Comparison of ENCODE assay signal across 8 cellular contexts in genomic region chr1:161399257-161399998, GRCh38. TPM values are rescaled to one million over a fixed set of nuclear protein-coding genes. Genes with fewer than 3 reads are reported as not detected.
DNase-seq lines count a peak whose midpoint lies in the region; ATAC-seq and TF ChIP-seq lines count a peak whose summit lies in the region.

No MANE protein-coding gene starts in this region.

- TF ChIP-seq CTCF in GM12874 (IDR thresholded peaks at IDR 0.05; ENCODE audit: insufficient read depth, low read depth, low read length): peak; percentile 79
- peak; percentile 40 to 79 (median 54) for TF ChIP-seq CTCF in transverse colon (IDR thresholded peaks at IDR 0.05)

- peaks cover 11% of the 10 kb centered on the region for H3K79me1 ChIP-seq in trophoblast cell (ENCODE audit: low read length)

- WGBS in trophoblast cell (ENCODE audit: extremely low coverage, insufficient coverage, insufficient read length): no CpG with 5 or more reads among the region's 53 CpGs
- 0% methylated on average over 2 to 52 of the region's 53 CpGs for WGBS in transverse colon (ENCODE audit: low coverage in 1 of 2), 2 donors

- peak overlapping the region; percentile 92 for H3K4me3 ChIP-seq in adipocyte (ENCODE audit: low read length)
- peak overlapping the region; percentile 79 for H3K4me3 ChIP-seq in trophoblast cell (ENCODE audit: low read depth, low read length)
- H3K4me3 ChIP-seq in transverse colon: peak overlapping the region; percentile 49 to 92 (median 77)

- ATAC-seq in HG02759 (IDR thresholded peaks at IDR 0.05; ENCODE audit: unreplicated experiment): peak; percentile 76

- no peak overlapping the region for H2BK12ac ChIP-seq in trophoblast cell (ENCODE audit: low read length)

- TF ChIP-seq EP300 in transverse colon (IDR thresholded peaks at IDR 0.05; ENCODE audit: low read depth): no peak

- H2BK120ac ChIP-seq in trophoblast cell (ENCODE audit: insufficient read depth, low read length, poor library complexity): peak overlapping the region; percentile 91

- H3K27ac ChIP-seq in trophoblast cell (ENCODE audit: low read depth, low read length) (peak overlapping the region; percentile 96), transverse colon (peak overlapping the region; percentile 98 to 100 (median 100))

- H3K27me3 ChIP-seq in adipocyte (replicated peaks; ENCODE audit: control insufficient read depth, insufficient read depth, low read length) (no peaks in the 10 kb centered on the region), trophoblast cell (ENCODE audit: insufficient read depth, low read length) (no peaks in the 10 kb centered on the region), transverse colon (no peaks in the 10 kb centered on the region)

- no peak overlapping the region for H3K23ac ChIP-seq in trophoblast cell (ENCODE audit: low read length)

- H3K36me3 ChIP-seq in adipocyte (ENCODE audit: control insufficient read depth, insufficient read depth, low read length, severe bottlenecking): no peaks in the 10 kb centered on the region
- no peaks in the 10 kb centered on the region for H3K36me3 ChIP-seq in trophoblast cell (ENCODE audit: control insufficient read depth in 1 of 2, insufficient read depth in 2 of 2, low read length in 2 of 2)
- H3K36me3 ChIP-seq in transverse colon: no peaks in the 10 kb centered on the region

- H3K4ac ChIP-seq in trophoblast cell (ENCODE audit: low read depth, low read length): peak overlapping the region; percentile 60

- peaks cover 4% of the 10 kb centered on the region for H3K79me2 ChIP-seq in trophoblast cell (ENCODE audit: control insufficient read depth, insufficient read depth, low read length, poor library complexity)

- peaks cover 18% of the 10 kb centered on the region for H3K4me1 ChIP-seq in adipocyte (ENCODE audit: control insufficient read depth, insufficient read depth, low read length)
- peaks cover 0 to 3% of the 10 kb centered on the region in 2 experiments for H3K4me1 ChIP-seq in trophoblast cell (ENCODE audit: control insufficient read depth in 1 of 2, insufficient read depth in 2 of 2, low read length in 2 of 2)
- peaks cover 9 to 20% (median 11%) of the 10 kb centered on the region in 4 donors for H3K4me1 ChIP-seq in transverse colon

- peak overlapping the region; percentile 92 for H2BK5ac ChIP-seq in trophoblast cell (ENCODE audit: low read depth, low read length, poor library complexity)

- peak; percentile 74 for TF ChIP-seq POLR2A in transverse colon (IDR thresholded peaks at IDR 0.05)

- H2AK5ac ChIP-seq in trophoblast cell (ENCODE audit: low read length): no peak overlapping the region

- peak overlapping the region; percentile 90 for H3K18ac ChIP-seq in trophoblast cell (ENCODE audit: low read length)

- DNase-seq in NCI-H1417 treated with DMSO at 0.1 percent for 48 hours (lab: John Stamatoyannopoulos, UW) (peak; percentile 42), SW 1271 (lab: John Stamatoyannopoulos, UW) (peak; percentile 73 to 88), adipocyte (ENCODE audit: low read depth) (peak; percentile 92), cardiac septum (ENCODE audit: low spot score) (peak; percentile 90), trophoblast cell (peak; percentile 84 to 97), transverse colon (peak; percentile 91)

- H3K9me3 ChIP-seq in adipocyte (ENCODE audit: control insufficient read depth, low read length) (no peaks in the 10 kb centered on the region), trophoblast cell (ENCODE audit: insufficient read depth, low read depth, low read length) (no peaks in the 10 kb centered on the region), transverse colon (no peaks in the 10 kb centered on the region)

- in situ Hi-C loops in transverse colon (cut with MboI; ENCODE audit: low pct_ligation_motif_present in 1 of 4, low pct_unique_long_range_greater_than_20kb in 1 of 4, low sequenced_read_pairs in 3 of 4): loop anchor here in 1 of 4 donors (25.0 kb wide), 1 partner anchor 187 kb away; the partner anchor contains the start of genes APOA2, FCER1G and NDUFS2

- intact Hi-C loops in cardiac septum (cut with DNase I): loop anchor here (10.0 kb wide), 1 partner anchor 335 kb away; no protein-coding TSS in a partner anchor
- intact Hi-C loops in transverse colon (cut with DNase I; ENCODE audit: low total_unique reads): no loop called here

- peak overlapping the region; percentile 95 for H2AFZ ChIP-seq in trophoblast cell (ENCODE audit: insufficient read depth, low read length, poor library complexity)

- H3K14ac ChIP-seq in trophoblast cell (ENCODE audit: low read length): peak overlapping the region; percentile 88

- H4K8ac ChIP-seq in trophoblast cell (ENCODE audit: low read depth, low read length): peak overlapping the region; percentile 99

- H3K4me2 ChIP-seq in trophoblast cell (ENCODE audit: low read length): peak overlapping the region; percentile 74

- H4K12ac ChIP-seq in trophoblast cell (ENCODE audit: low read depth, low read length): peak overlapping the region; percentile 99

- peak overlapping the region; percentile 92 for H4K91ac ChIP-seq in trophoblast cell (ENCODE audit: low read depth, low read length)

- H3K9ac ChIP-seq in adipocyte (ENCODE audit: low read length) (peak overlapping the region; percentile 94), trophoblast cell (ENCODE audit: low read length) (peak overlapping the region; percentile 82)

RNA-seq across cellular contexts. Expression of gene CFAP126, which starts 31.8 kb away (rescaled TPM):
- total RNA-seq in cardiac septum (not detected), transverse colon (not detected)
- polyA plus RNA-seq in trophoblast cell (2013): 0.07 TPM in 1 of 2 replicates, not detected in the other

Comparison
In these comparisons a context has a peak if more than half of its experiments do, and no peak if none do; other contexts are left out.
1. Peak in every context shown above with its lines: DNase-seq, ATAC-seq, H3K4me3 ChIP-seq and H3K27ac ChIP-seq.
2. DNase-seq: peak in every context shown above with its lines; median percentile 92 in adipocyte; 91 in transverse colon; 90 in trophoblast cell; 90 in cardiac septum; 80 in SW 1271; 42 in NCI-H1417 treated with DMSO at 0.1 percent for 48 hours.